11 cellular contexts compared by ENCODE assay signal in genomic region chr2:203799905-203800304, GRCh38.
DNase-seq lines count a peak whose midpoint lies in the region; ATAC-seq, FAIRE-seq and TF ChIP-seq lines count a peak whose summit lies in the region.
"Had no signal": no experiment of that assay in that cellular context is flagged by ENCODE, and none has a peak within 500 bp of the region (broad histone marks: within the 10 kb centered on the region; RNA-seq: fewer than 3 reads in every experiment).

No MANE protein-coding gene starts in this region.

- no peak overlapping the region for H3K4me3 ChIP-seq in ovary

- TF ChIP-seq EP300 in ovary (IDR thresholded peaks at IDR 0.05) = no peak

- 1 to 28% (median 15%) methylated on average over 3 of the region's 3 CpGs for WGBS in ovary, 3 donors

- no peak for TF ChIP-seq POLR2A in ovary (IDR thresholded peaks at IDR 0.05)

- H3K27ac Mint-ChIP-seq in activated T-helper 1 cell treated with anti-CD3 and anti-CD28 coated beads, Interleukin-12 subunit alpha, Interleukin-12 subunit beta, Interleukin-2, Interleukin-4 antibody, amounts not matched to agents 30 ng/mL and 10 ng/mL and 1 ng/mL, durations not matched to agents 14 hours and 24 hours and 36 hours = peak overlapping the region; percentile 73
- no peak overlapping the region for H3K27ac Mint-ChIP-seq in osteocyte (ENCODE audit: unreplicated experiment)
- H3K27ac Mint-ChIP-seq: immature natural killer cell had no signal

- peak; percentile 85 for FAIRE-seq in GM18507 (lab: Jason Lieb, UNC)

- no peak for DNase-seq in GM18507 (ENCODE audit: extremely low spot score, insufficient read length, low read depth)
- no peak for DNase-seq in activated T-helper 1 cell treated with anti-CD3 and anti-CD28 coated beads, Interleukin-12 subunit alpha, Interleukin-12 subunit beta, Interleukin-2, Interleukin-4 antibody, amounts not matched to agents 30 ng/mL and 10 ng/mL and 1 ng/mL, durations not matched to agents 14 hours and 24 hours and 36 hours (ENCODE audit: low spot score)
- DNase-seq in ovary = no peak
- DNase-seq in NCI-H69 (lab: John Stamatoyannopoulos, UW) = no peak
- no peak for DNase-seq in Ammon's horn (ENCODE audit: low spot score)
- no peak for DNase-seq in osteocyte (ENCODE audit: extremely low spot score, unreplicated experiment)
- DNase-seq: GDM1, immature natural killer cell, SHP77 treated with DMSO at 0.1 percent for 48 hours had no signal

- intact Hi-C loops in activated T-helper 1 cell treated with anti-CD3 and anti-CD28 coated beads, Interleukin-12 subunit alpha, Interleukin-12 subunit beta, Interleukin-2, Interleukin-4 antibody, amounts not matched to agents 30 ng/mL and 10 ng/mL and 1 ng/mL, durations not matched to agents 14 hours and 24 hours and 36 hours (cut with micrococcal nuclease) = loop anchor here (1.0 to 5.0 kb wide), 4 partner anchors 37 to 201 kb away; no protein-coding TSS in a partner anchor
- intact Hi-C loops in ovary (cut with DNase I) = no loop called here

- no peaks in the 10 kb centered on the region for H3K36me3 ChIP-seq in ovary

- peaks cover 14% of the 10 kb centered on the region for H3K9me3 Mint-ChIP-seq in activated T-helper 1 cell treated with anti-CD3 and anti-CD28 coated beads, Interleukin-12 subunit alpha, Interleukin-12 subunit beta, Interleukin-2, Interleukin-4 antibody, amounts not matched to agents 30 ng/mL and 10 ng/mL and 1 ng/mL, durations not matched to agents 14 hours and 24 hours and 36 hours
- H3K9me3 Mint-ChIP-seq in osteocyte (ENCODE audit: unreplicated experiment) = peaks cover 8% of the 10 kb centered on the region

- H3K27me3 ChIP-seq in ovary = no peaks in the 10 kb centered on the region

- H3K27me3 Mint-ChIP-seq in activated T-helper 1 cell treated with anti-CD3 and anti-CD28 coated beads, Interleukin-12 subunit alpha, Interleukin-12 subunit beta, Interleukin-2, Interleukin-4 antibody, amounts not matched to agents 30 ng/mL and 10 ng/mL and 1 ng/mL, durations not matched to agents 14 hours and 24 hours and 36 hours (ENCODE audit: insufficient read depth) = no peaks in the 10 kb centered on the region
- H3K27me3 Mint-ChIP-seq in osteocyte (ENCODE audit: unreplicated experiment) = no peaks in the 10 kb centered on the region

- ATAC-seq in GM19438 (IDR thresholded peaks at IDR 0.05; ENCODE audit: low read depth, unreplicated experiment) = peak; percentile 90
- ATAC-seq in HG03039 (IDR thresholded peaks at IDR 0.05; ENCODE audit: unreplicated experiment) = peak; percentile 94

- TF ChIP-seq CTCF in ovary (IDR thresholded peaks at IDR 0.05) (no peak), osteocyte (IDR thresholded peaks at IDR 0.05) (no peak)

- H3K4me1 ChIP-seq in ovary (ENCODE audit: insufficient read depth) = no peaks in the 10 kb centered on the region

- H3K4me3 Mint-ChIP-seq in activated T-helper 1 cell treated with anti-CD3 and anti-CD28 coated beads, Interleukin-12 subunit alpha, Interleukin-12 subunit beta, Interleukin-2, Interleukin-4 antibody, amounts not matched to agents 30 ng/mL and 10 ng/mL and 1 ng/mL, durations not matched to agents 14 hours and 24 hours and 36 hours = peak overlapping the region; percentile 32
- no peak overlapping the region for H3K4me3 Mint-ChIP-seq in osteocyte (ENCODE audit: unreplicated experiment)
- H3K4me3 Mint-ChIP-seq: immature natural killer cell had no signal

- peaks cover 13% of the 10 kb centered on the region for H3K36me3 Mint-ChIP-seq in activated T-helper 1 cell treated with anti-CD3 and anti-CD28 coated beads, Interleukin-12 subunit alpha, Interleukin-12 subunit beta, Interleukin-2, Interleukin-4 antibody, amounts not matched to agents 30 ng/mL and 10 ng/mL and 1 ng/mL, durations not matched to agents 14 hours and 24 hours and 36 hours (ENCODE audit: low read depth)
- peaks cover 3% of the 10 kb centered on the region for H3K36me3 Mint-ChIP-seq in osteocyte (ENCODE audit: unreplicated experiment)
- H3K36me3 Mint-ChIP-seq: immature natural killer cell had no signal

- peaks cover 67% of the 10 kb centered on the region for H3K4me1 Mint-ChIP-seq in activated T-helper 1 cell treated with anti-CD3 and anti-CD28 coated beads, Interleukin-12 subunit alpha, Interleukin-12 subunit beta, Interleukin-2, Interleukin-4 antibody, amounts not matched to agents 30 ng/mL and 10 ng/mL and 1 ng/mL, durations not matched to agents 14 hours and 24 hours and 36 hours (ENCODE audit: low read depth)
- H3K4me1 Mint-ChIP-seq in osteocyte (ENCODE audit: unreplicated experiment) = peaks cover 33% of the 10 kb centered on the region

- no peak overlapping the region for H3K27ac ChIP-seq in ovary

- peaks cover 0 to 4% of the 10 kb centered on the region in 2 donors for H3K9me3 ChIP-seq in ovary
